12 cellular contexts compared by ENCODE assay signal in genomic region chr3:178968996-178969700, GRCh38.
A peak's percentile ranks its signal among the peaks of the same experiment; 100 is the strongest.
DNase-seq lines count a peak whose midpoint lies in the region; ATAC-seq and TF ChIP-seq lines count a peak whose summit lies in the region.
"Had no signal": no experiment of that assay in that cellular context is flagged by ENCODE, and none has a peak within 500 bp of the region (broad histone marks: within the 10 kb centered on the region; RNA-seq: fewer than 3 reads in every experiment).

No MANE protein-coding gene starts in this region.

- no peaks in the 10 kb centered on the region for H3F3A ChIP-seq in smooth muscle cell (ENCODE audit: low read depth)

- DNase-seq in NCI-H1436 treated with DMSO at 0.1 percent for 48 hours (lab: John Stamatoyannopoulos, UW), result no peak
- no peak for DNase-seq in medulla oblongata (ENCODE audit: extremely low spot score)
- no peak for DNase-seq in DMS153 (lab: John Stamatoyannopoulos, UW)
- DNase-seq in smooth muscle cell (lab: John Stamatoyannopoulos, UW; ENCODE audit: unreplicated experiment), result no peak
- DNase-seq: activated CD4-positive, alpha-beta T cell treated with anti-CD3 and anti-CD28 coated beads for 48 hours; NCI-H1048; upper lobe of left lung had no signal

- 92% methylated on average over 5 of the region's 5 CpGs for WGBS in smooth muscle cell (ENCODE audit: low lambda C conversion rate)

- H3K27me3 ChIP-seq in OCI-LY3 (ENCODE audit: low read depth, low read length) (no peaks in the 10 kb centered on the region), smooth muscle cell (ENCODE audit: low read depth) (no peaks in the 10 kb centered on the region)
- H3K27me3 ChIP-seq: upper lobe of left lung had no signal

- no peak for TF ChIP-seq CTCF in OCI-LY3 (IDR thresholded peaks at IDR 0.05; ENCODE audit: low read depth, low read length)
- no peak for TF ChIP-seq CTCF in smooth muscle cell (IDR thresholded peaks at IDR 0.05; ENCODE audit: borderline replicate concordance, insufficient read depth, poor library complexity, severe bottlenecking)

- H3K9ac ChIP-seq in OCI-LY3 (ENCODE audit: low read length) (peak overlapping the region; percentile 78), smooth muscle cell (ENCODE audit: low read depth) (no peak overlapping the region)

- H3K27ac ChIP-seq in OCI-LY3 (ENCODE audit: low read length) (peak overlapping the region; percentile 99), smooth muscle cell (ENCODE audit: low read depth) (no peak overlapping the region)
- H3K27ac ChIP-seq: upper lobe of left lung had no signal

- H4K20me1 ChIP-seq in OCI-LY3 (ENCODE audit: insufficient read depth, low read length), result no peaks in the 10 kb centered on the region
- no peaks in the 10 kb centered on the region for H4K20me1 ChIP-seq in smooth muscle cell (ENCODE audit: low read depth)

- peak overlapping the region; percentile 86 for H3K4me2 ChIP-seq in OCI-LY3 (ENCODE audit: low read length)
- no peak overlapping the region for H3K4me2 ChIP-seq in smooth muscle cell
- H3K4me2 ChIP-seq: GM23338 had no signal

- peak overlapping the region; percentile 57 for H3K4me3 ChIP-seq in OCI-LY3 (ENCODE audit: low read length)
- H3K4me3 ChIP-seq in smooth muscle cell, result no peak overlapping the region
- H3K4me3 ChIP-seq: GM23338, upper lobe of left lung had no signal

- H3K36me3 ChIP-seq in OCI-LY3 (replicated peaks; ENCODE audit: low read depth, low read length) (peaks cover 25% of the 10 kb centered on the region), smooth muscle cell (ENCODE audit: low read depth) (no peaks in the 10 kb centered on the region)
- H3K36me3 ChIP-seq: upper lobe of left lung had no signal

- H3K4me1 ChIP-seq in OCI-LY3 (ENCODE audit: low read length) (peaks cover 61% of the 10 kb centered on the region), smooth muscle cell (ENCODE audit: low read depth) (no peaks in the 10 kb centered on the region)

- 0 out of 2 replicates have a peak, but pooled peaks cover 3% of the 10 kb centered on the region for H3K79me2 ChIP-seq in OCI-LY3 (ENCODE audit: low read length)
- H3K79me2 ChIP-seq in smooth muscle cell (ENCODE audit: low read depth), result no peaks in the 10 kb centered on the region

- ATAC-seq in GM18511 (IDR thresholded peaks at IDR 0.05; ENCODE audit: unreplicated experiment), result peak; percentile 90
- ATAC-seq in GM21515 (IDR thresholded peaks at IDR 0.05; ENCODE audit: unreplicated experiment), result peak; percentile 88
- peak; percentile 82 for ATAC-seq in HG03103 (IDR thresholded peaks at IDR 0.05; ENCODE audit: low read depth, unreplicated experiment)
- ATAC-seq: GM23338 had no signal

- H3K9me3 ChIP-seq in OCI-LY3 (ENCODE audit: insufficient read depth, low read length) (peaks cover 14% of the 10 kb centered on the region), smooth muscle cell (replicated peaks; ENCODE audit: low read depth) (no peaks in the 10 kb centered on the region)

- H2AFZ ChIP-seq in OCI-LY3 (ENCODE audit: low read depth, low read length) (peak overlapping the region; percentile 60; the same call in 1 of the 2 replicates), smooth muscle cell (ENCODE audit: low read depth) (no peak overlapping the region)
- H2AFZ ChIP-seq: GM23338 had no signal
